Comparison of ENCODE assay signal across 10 cellular contexts in the genomic region with DNA sequence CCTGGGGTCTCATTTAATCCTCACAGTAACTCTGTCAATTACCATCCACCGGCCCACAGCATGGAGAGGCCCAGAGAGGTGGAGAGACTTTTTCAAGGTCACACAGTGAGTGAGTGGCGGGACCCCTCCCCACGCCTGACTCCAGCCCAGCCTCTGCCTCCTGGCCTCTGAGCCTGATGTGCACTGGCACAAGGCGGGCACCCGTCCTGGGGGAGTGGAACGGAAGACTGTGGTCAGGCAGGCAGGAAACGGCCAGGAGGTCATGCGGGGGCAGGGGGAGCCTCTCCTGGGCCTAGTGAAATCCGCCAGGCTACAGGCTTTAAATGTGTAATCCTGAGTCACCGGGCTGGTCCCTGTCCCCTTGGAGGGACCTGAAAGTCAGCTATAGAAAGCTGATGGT. TPM values are rescaled to one million over a fixed set of nuclear protein-coding genes. Genes with fewer than 3 reads are reported as not detected.
DNase-seq lines count a peak whose midpoint lies in the region; ATAC-seq and TF ChIP-seq lines count a peak whose summit lies in the region.
"Had no signal": no experiment of that assay in that cellular context is flagged by ENCODE, and none has a peak within 500 bp of the region (broad histone marks: within the 10 kb centered on the region; RNA-seq: fewer than 3 reads in every experiment).

No MANE protein-coding gene starts in this region.

- peaks cover 28% of the 10 kb centered on the region for H3K4me1 ChIP-seq in muscle layer of colon (ENCODE audit: insufficient read depth, low read length)

- H3K27ac Mint-ChIP-seq in activated CD4-positive, alpha-beta memory T cell treated with anti-CD3 and anti-CD28 coated beads for 36 hours, result no peak overlapping the region

- no peaks in the 10 kb centered on the region for H3K36me3 Mint-ChIP-seq in activated CD4-positive, alpha-beta memory T cell treated with anti-CD3 and anti-CD28 coated beads for 36 hours

- CTCF ChIA-PET in activated CD4-positive, alpha-beta memory T cell treated with anti-CD3 and anti-CD28 coated beads for 36 hours (lab: Charles Lee), result interaction anchor here (1.0 to 2.6 kb wide), 2 partner anchors 38 to 55 kb away, joined by 5 to 12 read pairs; no protein-coding TSS in a partner anchor
- CTCF ChIA-PET in GM10248 (lab: Yijun Ruan, JAX), result interaction anchor here (1.2 to 1.8 kb wide), 3 partner anchors 10 to 56 kb away, joined by 3 to 6 read pairs (median 4); no protein-coding TSS in a partner anchor

- peaks cover 7% of the 10 kb centered on the region for H3K4me1 Mint-ChIP-seq in activated CD4-positive, alpha-beta memory T cell treated with anti-CD3 and anti-CD28 coated beads for 36 hours (ENCODE audit: low read depth)

- no peak overlapping the region for H3K4me3 Mint-ChIP-seq in activated CD4-positive, alpha-beta memory T cell treated with anti-CD3 and anti-CD28 coated beads for 36 hours

- no peaks in the 10 kb centered on the region for H3K9me3 ChIP-seq in muscle layer of colon (ENCODE audit: low read length)
- H3K9me3 ChIP-seq: pancreas, thoracic aorta had no signal

- DNase-seq in EH (ENCODE audit: low read depth), result peak; percentile 82
- DNase-seq in activated CD4-positive, alpha-beta memory T cell treated with anti-CD3 and anti-CD28 coated beads for 36 hours, result peak; percentile 68
- no peak for DNase-seq in SIG-M5 treated with dmso at 0.1 percent for 504 hours (lab: John Stamatoyannopoulos, UW; ENCODE audit: unreplicated experiment)
- no peak for DNase-seq in GM10248 (ENCODE audit: extremely low spot score)
- no peak for DNase-seq in NCI-H1092 (lab: John Stamatoyannopoulos, UW)

- intact Hi-C loops in activated CD4-positive, alpha-beta memory T cell treated with anti-CD3 and anti-CD28 coated beads for 36 hours (cut with micrococcal nuclease), result no loop called here

- no peak overlapping the region for H3K4me3 ChIP-seq in muscle layer of colon (ENCODE audit: low read depth in 1 of 2, low read length in 2 of 2)
- H3K4me3 ChIP-seq: pancreas, thoracic aorta had no signal

- POLR2A ChIA-PET in activated CD4-positive, alpha-beta memory T cell treated with anti-CD3 and anti-CD28 coated beads for 36 hours (lab: Charles Lee), result no interaction called here
- POLR2A ChIA-PET in GM10248 (lab: Yijun Ruan, JAX), result no interaction called here

- no peaks in the 10 kb centered on the region for H3K27me3 ChIP-seq in muscle layer of colon (ENCODE audit: control insufficient read depth in 1 of 2, insufficient read depth in 2 of 2, low read length in 2 of 2)
- H3K27me3 ChIP-seq: pancreas had no signal

- no peak overlapping the region for H3K27ac ChIP-seq in muscle layer of colon (ENCODE audit: low read depth, low read length)
- H3K27ac ChIP-seq: pancreas, thoracic aorta had no signal

- ATAC-seq in HG03571 (IDR thresholded peaks at IDR 0.05; ENCODE audit: unreplicated experiment) (peak; percentile 46), HG03565 (IDR thresholded peaks at IDR 0.05; ENCODE audit: unreplicated experiment) (no peak)

- H3K9ac ChIP-seq in muscle layer of colon (ENCODE audit: low read length), result peak overlapping the region; percentile 41

- no peaks in the 10 kb centered on the region for H3K27me3 Mint-ChIP-seq in activated CD4-positive, alpha-beta memory T cell treated with anti-CD3 and anti-CD28 coated beads for 36 hours

- no peak for TF ChIP-seq CTCF in GM10248 (IDR thresholded peaks at IDR 0.05; ENCODE audit: control extremely low read depth, extremely low read depth, low read depth, missing control alignments)

- H3K36me3 ChIP-seq in muscle layer of colon (ENCODE audit: insufficient read depth, low read length), result peaks cover 22% of the 10 kb centered on the region
- H3K36me3 ChIP-seq: pancreas had no signal

- H3K9me3 Mint-ChIP-seq in activated CD4-positive, alpha-beta memory T cell treated with anti-CD3 and anti-CD28 coated beads for 36 hours, result no peaks in the 10 kb centered on the region

RNA-seq across cellular contexts. Expression of gene ZCCHC24, which starts 32.2 kb away (rescaled TPM):
- total RNA-seq in activated CD4-positive, alpha-beta memory T cell treated with anti-CD3 and anti-CD28 coated beads for 36 hours, result under 1 TPM; 0.77 to 1.00 TPM

Comparison
In these comparisons a context has a peak if more than half of its experiments do, and no peak if none do; other contexts are left out.
1. DNase-seq: peak in EH (single experiment) and activated CD4-positive, alpha-beta memory T cell treated with anti-CD3 and anti-CD28 coated beads for 36 hours (single experiment); none in SIG-M5 treated with dmso at 0.1 percent for 504 hours (single experiment), GM10248 (single experiment) and NCI-H1092 (single experiment).